Comparison of ENCODE assay signal across 1 cellular context in the genomic region with DNA sequence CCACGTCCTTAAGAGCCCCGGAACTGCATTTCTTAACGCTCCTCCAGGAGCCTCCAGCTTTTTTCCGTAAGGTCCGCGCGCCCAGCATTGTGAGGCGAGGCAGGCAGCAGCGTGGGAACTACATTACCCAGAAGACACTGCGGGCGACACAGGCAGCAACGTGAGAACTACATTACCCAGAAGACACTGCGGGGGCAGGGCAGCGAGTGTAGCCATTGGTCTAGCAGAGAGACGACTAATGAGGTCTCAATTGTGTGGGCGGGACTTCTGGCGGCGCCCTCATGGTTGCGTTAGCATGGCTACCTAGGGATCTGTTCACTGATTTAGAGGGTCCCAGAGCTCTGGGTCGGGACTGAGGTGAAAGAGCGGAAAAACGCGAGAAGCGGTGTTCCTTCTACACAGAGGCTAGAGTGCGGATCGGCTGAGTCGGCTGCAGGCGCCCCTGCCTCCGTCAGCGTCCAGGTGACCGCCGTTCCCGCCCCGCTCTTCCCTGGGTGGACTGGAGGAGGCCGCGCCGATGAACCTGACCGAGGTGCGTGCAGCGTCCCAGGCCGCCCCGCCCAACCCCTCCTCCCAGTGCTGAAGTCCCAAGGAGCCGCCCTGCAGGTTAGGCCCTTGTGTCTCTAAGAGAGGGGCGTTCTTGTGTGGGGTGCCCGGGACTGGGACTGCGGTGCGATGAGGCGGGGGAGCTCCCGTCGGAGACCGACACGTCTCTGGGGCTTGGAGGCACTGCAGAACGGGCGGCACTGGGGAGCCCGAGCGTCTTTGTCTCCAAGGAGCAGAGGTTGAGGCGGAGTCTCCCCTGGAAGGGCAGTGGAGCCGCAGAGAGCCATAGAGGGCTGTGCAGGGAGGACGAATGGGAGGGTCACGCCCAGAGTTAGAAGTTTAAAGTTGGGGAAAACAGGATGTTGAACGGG.
TF ChIP-seq lines count a peak whose summit lies in the region.

A gene (plus strand): TSS at position 264 of the 917 bp plus-strand sequence. CDS start 254 bp downstream, at position 518.

TF ChIP-seq in HepG2, 621 proteins besides CTCF, POLR2A, EP300 and RAD21 (continued from another document and continues in another):
- TF ChIP-seq, protein P1, sequence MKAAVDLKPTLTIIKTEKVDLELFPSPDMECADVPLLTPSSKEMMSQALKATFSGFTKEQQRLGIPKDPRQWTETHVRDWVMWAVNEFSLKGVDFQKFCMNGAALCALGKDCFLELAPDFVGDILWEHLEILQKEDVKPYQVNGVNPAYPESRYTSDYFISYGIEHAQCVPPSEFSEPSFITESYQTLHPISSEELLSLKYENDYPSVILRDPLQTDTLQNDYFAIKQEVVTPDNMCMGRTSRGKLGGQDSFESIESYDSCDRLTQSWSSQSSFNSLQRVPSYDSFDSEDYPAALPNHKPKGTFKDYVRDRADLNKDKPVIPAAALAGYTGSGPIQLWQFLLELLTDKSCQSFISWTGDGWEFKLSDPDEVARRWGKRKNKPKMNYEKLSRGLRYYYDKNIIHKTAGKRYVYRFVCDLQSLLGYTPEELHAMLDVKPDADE (CRISPR knock-in tag; IDR thresholded peaks at IDR 0.05) = no peak
- no peak; the same call in 1 of the 2 replicates for TF ChIP-seq ARNTL (CRISPR knock-in tag; IDR thresholded peaks at IDR 0.05)
- TF ChIP-seq BRCA1 (CRISPR knock-in tag; IDR thresholded peaks at IDR 0.05) = no peak
- peak; percentile 79; the same call in 1 of the 2 replicates for TF ChIP-seq ZNF350 (CRISPR knock-in tag; IDR thresholded peaks at IDR 0.05; ENCODE audit: borderline replicate concordance, low read depth)
- TF ChIP-seq, protein P2, sequence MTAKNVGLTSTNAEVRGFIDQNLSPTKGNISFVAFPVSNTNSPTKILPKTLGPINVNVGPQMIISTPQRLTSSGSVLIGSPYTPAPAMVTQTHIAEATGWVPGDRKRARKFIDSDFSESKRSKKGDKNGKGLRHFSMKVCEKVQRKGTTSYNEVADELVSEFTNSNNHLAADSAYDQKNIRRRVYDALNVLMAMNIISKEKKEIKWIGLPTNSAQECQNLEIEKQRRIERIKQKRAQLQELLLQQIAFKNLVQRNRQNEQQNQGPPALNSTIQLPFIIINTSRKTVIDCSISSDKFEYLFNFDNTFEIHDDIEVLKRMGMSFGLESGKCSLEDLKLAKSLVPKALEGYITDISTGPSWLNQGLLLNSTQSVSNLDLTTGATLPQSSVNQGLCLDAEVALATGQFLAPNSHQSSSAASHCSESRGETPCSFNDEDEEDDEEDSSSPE (CRISPR knock-in tag; IDR thresholded peaks at IDR 0.05) = peak; percentile 70
- TF ChIP-seq PRPF4 (IDR thresholded peaks at IDR 0.05; ENCODE audit: low read depth, low read length, poor library complexity, severe bottlenecking) = no peak
- no peak for TF ChIP-seq ZNF572 (CRISPR knock-in tag; IDR thresholded peaks at IDR 0.05)
- TF ChIP-seq ZEB1 (IDR thresholded peaks at IDR 0.05; ENCODE audit: insufficient replicate concordance, low read depth) = no peak
- TF ChIP-seq RAD51 (IDR thresholded peaks at IDR 0.05; ENCODE audit: borderline replicate concordance) = no peak
- TF ChIP-seq NAIF1 (CRISPR knock-in tag; IDR thresholded peaks at IDR 0.05; ENCODE audit: borderline replicate concordance) = no peak
- TF ChIP-seq, protein P3, sequence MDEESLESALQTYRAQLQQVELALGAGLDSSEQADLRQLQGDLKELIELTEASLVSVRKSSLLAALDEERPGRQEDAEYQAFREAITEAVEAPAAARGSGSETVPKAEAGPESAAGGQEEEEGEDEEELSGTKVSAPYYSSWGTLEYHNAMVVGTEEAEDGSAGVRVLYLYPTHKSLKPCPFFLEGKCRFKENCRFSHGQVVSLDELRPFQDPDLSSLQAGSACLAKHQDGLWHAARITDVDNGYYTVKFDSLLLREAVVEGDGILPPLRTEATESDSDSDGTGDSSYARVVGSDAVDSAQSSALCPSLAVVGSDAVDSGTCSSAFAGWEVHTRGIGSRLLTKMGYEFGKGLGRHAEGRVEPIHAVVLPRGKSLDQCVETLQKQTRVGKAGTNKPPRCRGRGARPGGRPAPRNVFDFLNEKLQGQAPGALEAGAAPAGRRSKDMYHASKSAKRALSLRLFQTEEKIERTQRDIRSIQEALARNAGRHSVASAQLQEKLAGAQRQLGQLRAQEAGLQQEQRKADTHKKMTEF (CRISPR knock-in tag; IDR thresholded peaks at IDR 0.05) = peak; percentile 52; the same call in 1 of the 2 replicates
- TF ChIP-seq ZNF496 (CRISPR knock-in tag; IDR thresholded peaks at IDR 0.05; ENCODE audit: insufficient replicate concordance) = no peak
- no peak for TF ChIP-seq FLYWCH1 (CRISPR knock-in tag; IDR thresholded peaks at IDR 0.05)
- TF ChIP-seq, protein P4, sequence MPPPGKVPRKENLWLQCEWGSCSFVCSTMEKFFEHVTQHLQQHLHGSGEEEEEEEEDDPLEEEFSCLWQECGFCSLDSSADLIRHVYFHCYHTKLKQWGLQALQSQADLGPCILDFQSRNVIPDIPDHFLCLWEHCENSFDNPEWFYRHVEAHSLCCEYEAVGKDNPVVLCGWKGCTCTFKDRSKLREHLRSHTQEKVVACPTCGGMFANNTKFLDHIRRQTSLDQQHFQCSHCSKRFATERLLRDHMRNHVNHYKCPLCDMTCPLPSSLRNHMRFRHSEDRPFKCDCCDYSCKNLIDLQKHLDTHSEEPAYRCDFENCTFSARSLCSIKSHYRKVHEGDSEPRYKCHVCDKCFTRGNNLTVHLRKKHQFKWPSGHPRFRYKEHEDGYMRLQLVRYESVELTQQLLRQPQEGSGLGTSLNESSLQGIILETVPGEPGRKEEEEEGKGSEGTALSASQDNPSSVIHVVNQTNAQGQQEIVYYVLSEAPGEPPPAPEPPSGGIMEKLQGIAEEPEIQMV (CRISPR knock-in tag; IDR thresholded peaks at IDR 0.05; ENCODE audit: low read depth) = peak; percentile 92
- TF ChIP-seq, protein P5, sequence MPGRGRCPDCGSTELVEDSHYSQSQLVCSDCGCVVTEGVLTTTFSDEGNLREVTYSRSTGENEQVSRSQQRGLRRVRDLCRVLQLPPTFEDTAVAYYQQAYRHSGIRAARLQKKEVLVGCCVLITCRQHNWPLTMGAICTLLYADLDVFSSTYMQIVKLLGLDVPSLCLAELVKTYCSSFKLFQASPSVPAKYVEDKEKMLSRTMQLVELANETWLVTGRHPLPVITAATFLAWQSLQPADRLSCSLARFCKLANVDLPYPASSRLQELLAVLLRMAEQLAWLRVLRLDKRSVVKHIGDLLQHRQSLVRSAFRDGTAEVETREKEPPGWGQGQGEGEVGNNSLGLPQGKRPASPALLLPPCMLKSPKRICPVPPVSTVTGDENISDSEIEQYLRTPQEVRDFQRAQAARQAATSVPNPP (CRISPR knock-in tag; IDR thresholded peaks at IDR 0.05) = no peak
- TF ChIP-seq TCF7L2 (IDR thresholded peaks at IDR 0.05; ENCODE audit: low read depth, low read length) = no peak
- TF ChIP-seq, protein P6, sequence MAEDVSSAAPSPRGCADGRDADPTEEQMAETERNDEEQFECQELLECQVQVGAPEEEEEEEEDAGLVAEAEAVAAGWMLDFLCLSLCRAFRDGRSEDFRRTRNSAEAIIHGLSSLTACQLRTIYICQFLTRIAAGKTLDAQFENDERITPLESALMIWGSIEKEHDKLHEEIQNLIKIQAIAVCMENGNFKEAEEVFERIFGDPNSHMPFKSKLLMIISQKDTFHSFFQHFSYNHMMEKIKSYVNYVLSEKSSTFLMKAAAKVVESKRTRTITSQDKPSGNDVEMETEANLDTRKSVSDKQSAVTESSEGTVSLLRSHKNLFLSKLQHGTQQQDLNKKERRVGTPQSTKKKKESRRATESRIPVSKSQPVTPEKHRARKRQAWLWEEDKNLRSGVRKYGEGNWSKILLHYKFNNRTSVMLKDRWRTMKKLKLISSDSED (CRISPR knock-in tag; IDR thresholded peaks at IDR 0.05) = no peak
- TF ChIP-seq, protein P7, sequence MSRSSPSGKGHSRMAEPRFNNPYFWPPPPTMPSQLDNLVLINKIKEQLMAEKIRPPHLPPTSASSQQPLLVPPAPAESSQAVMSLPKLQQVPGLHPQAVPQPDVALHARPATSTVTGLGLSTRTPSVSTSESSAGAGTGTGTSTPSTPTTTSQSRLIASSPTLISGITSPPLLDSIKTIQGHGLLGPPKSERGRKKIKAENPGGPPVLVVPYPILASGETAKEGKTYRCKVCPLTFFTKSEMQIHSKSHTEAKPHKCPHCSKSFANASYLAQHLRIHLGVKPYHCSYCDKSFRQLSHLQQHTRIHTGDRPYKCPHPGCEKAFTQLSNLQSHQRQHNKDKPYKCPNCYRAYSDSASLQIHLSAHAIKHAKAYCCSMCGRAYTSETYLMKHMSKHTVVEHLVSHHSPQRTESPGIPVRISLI (CRISPR knock-in tag; IDR thresholded peaks at IDR 0.05; ENCODE audit: borderline replicate concordance) = peak; percentile 65; the same call in 1 of the 2 replicates
- no peak for TF ChIP-seq SCMH1 (CRISPR knock-in tag; IDR thresholded peaks at IDR 0.05; ENCODE audit: borderline replicate concordance)
- TF ChIP-seq ZNF337 (CRISPR knock-in tag; IDR thresholded peaks at IDR 0.05; ENCODE audit: borderline replicate concordance, low read depth) = no peak
- no peak for TF ChIP-seq CHCHD3 (CRISPR knock-in tag; IDR thresholded peaks at IDR 0.05)
- TF ChIP-seq ZKSCAN1 (IDR thresholded peaks at IDR 0.05; ENCODE audit: low read length) = no peak
- TF ChIP-seq, protein P8, sequence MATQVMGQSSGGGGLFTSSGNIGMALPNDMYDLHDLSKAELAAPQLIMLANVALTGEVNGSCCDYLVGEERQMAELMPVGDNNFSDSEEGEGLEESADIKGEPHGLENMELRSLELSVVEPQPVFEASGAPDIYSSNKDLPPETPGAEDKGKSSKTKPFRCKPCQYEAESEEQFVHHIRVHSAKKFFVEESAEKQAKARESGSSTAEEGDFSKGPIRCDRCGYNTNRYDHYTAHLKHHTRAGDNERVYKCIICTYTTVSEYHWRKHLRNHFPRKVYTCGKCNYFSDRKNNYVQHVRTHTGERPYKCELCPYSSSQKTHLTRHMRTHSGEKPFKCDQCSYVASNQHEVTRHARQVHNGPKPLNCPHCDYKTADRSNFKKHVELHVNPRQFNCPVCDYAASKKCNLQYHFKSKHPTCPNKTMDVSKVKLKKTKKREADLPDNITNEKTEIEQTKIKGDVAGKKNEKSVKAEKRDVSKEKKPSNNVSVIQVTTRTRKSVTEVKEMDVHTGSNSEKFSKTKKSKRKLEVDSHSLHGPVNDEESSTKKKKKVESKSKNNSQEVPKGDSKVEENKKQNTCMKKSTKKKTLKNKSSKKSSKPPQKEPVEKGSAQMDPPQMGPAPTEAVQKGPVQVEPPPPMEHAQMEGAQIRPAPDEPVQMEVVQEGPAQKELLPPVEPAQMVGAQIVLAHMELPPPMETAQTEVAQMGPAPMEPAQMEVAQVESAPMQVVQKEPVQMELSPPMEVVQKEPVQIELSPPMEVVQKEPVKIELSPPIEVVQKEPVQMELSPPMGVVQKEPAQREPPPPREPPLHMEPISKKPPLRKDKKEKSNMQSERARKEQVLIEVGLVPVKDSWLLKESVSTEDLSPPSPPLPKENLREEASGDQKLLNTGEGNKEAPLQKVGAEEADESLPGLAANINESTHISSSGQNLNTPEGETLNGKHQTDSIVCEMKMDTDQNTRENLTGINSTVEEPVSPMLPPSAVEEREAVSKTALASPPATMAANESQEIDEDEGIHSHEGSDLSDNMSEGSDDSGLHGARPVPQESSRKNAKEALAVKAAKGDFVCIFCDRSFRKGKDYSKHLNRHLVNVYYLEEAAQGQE (IDR thresholded peaks at IDR 0.05; ENCODE audit: borderline replicate concordance in 1 of 2, low read depth in 1 of 2, low read length in 2 of 2) = peak in 1 of 2 experiments; percentile 28; a peak in 1 of 4 replicates
- TF ChIP-seq GTF2F1 (IDR thresholded peaks at IDR 0.05; ENCODE audit: low read length) = no peak
- TF ChIP-seq, protein P9, sequence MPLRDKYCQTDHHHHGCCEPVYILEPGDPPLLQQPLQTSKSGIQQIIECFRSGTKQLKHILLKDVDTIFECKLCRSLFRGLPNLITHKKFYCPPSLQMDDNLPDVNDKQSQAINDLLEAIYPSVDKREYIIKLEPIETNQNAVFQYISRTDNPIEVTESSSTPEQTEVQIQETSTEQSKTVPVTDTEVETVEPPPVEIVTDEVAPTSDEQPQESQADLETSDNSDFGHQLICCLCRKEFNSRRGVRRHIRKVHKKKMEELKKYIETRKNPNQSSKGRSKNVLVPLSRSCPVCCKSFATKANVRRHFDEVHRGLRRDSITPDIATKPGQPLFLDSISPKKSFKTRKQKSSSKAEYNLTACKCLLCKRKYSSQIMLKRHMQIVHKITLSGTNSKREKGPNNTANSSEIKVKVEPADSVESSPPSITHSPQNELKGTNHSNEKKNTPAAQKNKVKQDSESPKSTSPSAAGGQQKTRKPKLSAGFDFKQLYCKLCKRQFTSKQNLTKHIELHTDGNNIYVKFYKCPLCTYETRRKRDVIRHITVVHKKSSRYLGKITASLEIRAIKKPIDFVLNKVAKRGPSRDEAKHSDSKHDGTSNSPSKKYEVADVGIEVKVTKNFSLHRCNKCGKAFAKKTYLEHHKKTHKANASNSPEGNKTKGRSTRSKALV (CRISPR knock-in tag; IDR thresholded peaks at IDR 0.05) = no peak
- no peak for TF ChIP-seq ZNF17 (CRISPR knock-in tag; IDR thresholded peaks at IDR 0.05)
- no peak for TF ChIP-seq ZC3H4 (CRISPR knock-in tag; IDR thresholded peaks at IDR 0.05; ENCODE audit: borderline replicate concordance)
- no peak for TF ChIP-seq SATB2 (CRISPR knock-in tag; IDR thresholded peaks at IDR 0.05)
- TF ChIP-seq DNMT1 (CRISPR knock-in tag; IDR thresholded peaks at IDR 0.05) = no peak
- TF ChIP-seq ZBTB7B (CRISPR knock-in tag; IDR thresholded peaks at IDR 0.05) = no peak; the same call in 1 of the 2 replicates
- TF ChIP-seq, protein P10, sequence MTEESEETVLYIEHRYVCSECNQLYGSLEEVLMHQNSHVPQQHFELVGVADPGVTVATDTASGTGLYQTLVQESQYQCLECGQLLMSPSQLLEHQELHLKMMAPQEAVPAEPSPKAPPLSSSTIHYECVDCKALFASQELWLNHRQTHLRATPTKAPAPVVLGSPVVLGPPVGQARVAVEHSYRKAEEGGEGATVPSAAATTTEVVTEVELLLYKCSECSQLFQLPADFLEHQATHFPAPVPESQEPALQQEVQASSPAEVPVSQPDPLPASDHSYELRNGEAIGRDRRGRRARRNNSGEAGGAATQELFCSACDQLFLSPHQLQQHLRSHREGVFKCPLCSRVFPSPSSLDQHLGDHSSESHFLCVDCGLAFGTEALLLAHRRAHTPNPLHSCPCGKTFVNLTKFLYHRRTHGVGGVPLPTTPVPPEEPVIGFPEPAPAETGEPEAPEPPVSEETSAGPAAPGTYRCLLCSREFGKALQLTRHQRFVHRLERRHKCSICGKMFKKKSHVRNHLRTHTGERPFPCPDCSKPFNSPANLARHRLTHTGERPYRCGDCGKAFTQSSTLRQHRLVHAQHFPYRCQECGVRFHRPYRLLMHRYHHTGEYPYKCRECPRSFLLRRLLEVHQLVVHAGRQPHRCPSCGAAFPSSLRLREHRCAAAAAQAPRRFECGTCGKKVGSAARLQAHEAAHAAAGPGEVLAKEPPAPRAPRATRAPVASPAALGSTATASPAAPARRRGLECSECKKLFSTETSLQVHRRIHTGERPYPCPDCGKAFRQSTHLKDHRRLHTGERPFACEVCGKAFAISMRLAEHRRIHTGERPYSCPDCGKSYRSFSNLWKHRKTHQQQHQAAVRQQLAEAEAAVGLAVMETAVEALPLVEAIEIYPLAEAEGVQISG (CRISPR knock-in tag; IDR thresholded peaks at IDR 0.05) = peak; percentile 93
- TF ChIP-seq, protein P11, sequence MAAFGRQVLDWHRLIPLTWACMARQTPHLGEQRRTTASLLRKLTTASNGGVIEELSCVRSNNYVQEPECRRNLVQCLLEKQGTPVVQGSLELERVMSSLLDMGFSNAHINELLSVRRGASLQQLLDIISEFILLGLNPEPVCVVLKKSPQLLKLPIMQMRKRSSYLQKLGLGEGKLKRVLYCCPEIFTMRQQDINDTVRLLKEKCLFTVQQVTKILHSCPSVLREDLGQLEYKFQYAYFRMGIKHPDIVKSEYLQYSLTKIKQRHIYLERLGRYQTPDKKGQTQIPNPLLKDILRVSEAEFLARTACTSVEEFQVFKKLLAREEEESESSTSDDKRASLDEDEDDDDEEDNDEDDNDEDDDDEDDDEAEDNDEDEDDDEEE (CRISPR knock-in tag; IDR thresholded peaks at IDR 0.05) = no peak
- no peak for TF ChIP-seq GZF1 (CRISPR knock-in tag; IDR thresholded peaks at IDR 0.05)
- TF ChIP-seq RBM22 (optimal IDR thresholded peaks at IDR 0.05; ENCODE audit: low read length) = no peak
